In the genomic region with DNA sequence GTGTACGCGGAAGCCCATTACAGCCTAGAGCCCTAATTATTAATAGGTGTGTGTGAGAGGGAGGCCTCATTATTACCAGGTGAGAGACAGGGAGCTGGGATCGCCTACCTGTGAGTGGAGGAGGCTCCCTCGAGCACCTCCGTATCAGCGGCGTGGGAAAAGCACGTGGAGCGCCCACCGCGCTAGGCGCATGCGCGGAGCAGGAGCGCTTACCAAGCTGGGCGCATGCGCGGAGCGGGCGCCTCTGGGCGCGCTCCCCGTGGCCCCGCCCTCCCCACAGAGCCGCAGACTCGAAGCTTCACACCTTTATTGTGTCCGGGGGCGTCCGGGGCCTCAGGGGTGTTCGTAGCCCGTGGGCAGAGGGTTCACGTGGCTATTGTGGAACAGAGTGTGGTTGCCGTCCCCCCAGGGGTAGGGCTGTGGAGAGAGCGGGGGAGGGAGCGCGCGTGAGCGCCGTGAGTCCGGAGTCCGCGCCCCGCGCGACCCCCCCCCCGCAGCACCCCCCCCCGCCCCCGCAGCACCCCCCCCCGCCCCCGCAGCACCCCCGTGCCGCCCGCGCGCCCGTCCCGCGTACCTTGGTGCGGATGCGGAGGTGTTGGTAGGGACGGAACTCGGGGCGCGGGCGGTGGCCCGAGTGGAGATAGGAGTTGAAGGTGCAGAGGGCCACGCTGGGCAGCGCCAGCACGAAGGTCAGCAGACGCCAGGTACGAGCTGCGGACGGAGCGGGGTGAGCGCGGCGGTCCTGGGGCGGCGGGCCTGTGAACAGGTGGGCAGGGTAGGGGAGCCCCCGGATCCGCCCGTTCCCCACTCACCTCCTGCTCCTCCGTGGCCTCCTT, we compare ENCODE assay signal across 9 cellular contexts. TPM values are rescaled to one million over a fixed set of nuclear protein-coding genes. Genes with fewer than 3 reads are reported as not detected.
DNase-seq lines count a peak whose midpoint lies in the region; ATAC-seq and TF ChIP-seq lines count a peak whose summit lies in the region.
"Had no signal": no experiment of that assay in that cellular context is flagged by ENCODE, and none has a peak within 500 bp of the region (broad histone marks: within the 10 kb centered on the region; RNA-seq: fewer than 3 reads in every experiment).

No MANE protein-coding gene starts in this region.

- H3K4me1 ChIP-seq in mammary epithelial cell (ENCODE audit: insufficient read depth, low read length): peaks cover 3% of the 10 kb centered on the region

- BruUV-seq in mammary epithelial cell (replicated peaks; lab: Mats Ljungman, UMichigan): no TSS peak

- intact Hi-C loops in CD14-positive monocyte (cut with micrococcal nuclease) (no loop called here), activated B cell treated with CpG ODN at 0.5 μM for 24 hours (cut with micrococcal nuclease) (no loop called here), mammary epithelial cell (cut with micrococcal nuclease) (loop anchor here (5.0 to 10.0 kb wide), 2 partner anchors 45 to 103 kb away; no protein-coding TSS in a partner anchor)

- no peaks in the 10 kb centered on the region for H3K36me3 ChIP-seq in mammary epithelial cell (ENCODE audit: insufficient read depth, low read length)

- peak overlapping the region in 1 of 7 donors; percentile 73 for H3K27ac Mint-ChIP-seq in CD14-positive monocyte
- no peak overlapping the region for H3K27ac Mint-ChIP-seq in activated B cell treated with CpG ODN at 0.5 μM for 24 hours

- no peak for TF ChIP-seq CTCF in CD14-positive monocyte (IDR thresholded peaks at IDR 0.05)
- TF ChIP-seq CTCF in activated B cell treated with CpG ODN at 0.5 μM for 24 hours (IDR thresholded peaks at IDR 0.05): no peak
- TF ChIP-seq CTCF in mammary epithelial cell (conservative IDR thresholded peaks at IDR 0.05 in 1 of 2, IDR thresholded peaks at IDR 0.05 in 1 of 2; ENCODE audit: extremely low read depth in 1 of 2, insufficient read depth in 1 of 2, low read depth in 1 of 2, low read length in 2 of 2): no peak

- in situ Hi-C loops in mammary epithelial cell (cut with MboI; ENCODE audit: low sequenced_read_pairs in 2 of 2): loop anchor here in 1 of 2 donors (25.0 kb wide), 1 partner anchor 440 kb away; the partner anchor contains the start of gene HSD3B7

- 27% methylated on average over 34 of the region's 83 CpGs for WGBS in mammary epithelial cell (ENCODE audit: low coverage, missing lambda C conversion rate)

- no peak overlapping the region for H3K27ac ChIP-seq in mammary epithelial cell (ENCODE audit: insufficient read depth, low read depth, low read length)

- H3K9me3 Mint-ChIP-seq in CD14-positive monocyte (peaks cover 0 to 3% (median 0%) of the 10 kb centered on the region in 7 donors), activated B cell treated with CpG ODN at 0.5 μM for 24 hours (no peaks in the 10 kb centered on the region)

- no peak overlapping the region for H3K9ac ChIP-seq in mammary epithelial cell (ENCODE audit: insufficient read depth, low read length)

- no peaks in the 10 kb centered on the region for H3K79me2 ChIP-seq in mammary epithelial cell (ENCODE audit: insufficient read depth, low read length)

- POLR2A ChIA-PET in activated B cell treated with CpG ODN at 0.5 μM for 24 hours (lab: Charles Lee): interaction anchor here (0.6 to 1.1 kb wide), 2 partner anchors 32 to 212 kb away, joined by 4 to 6 read pairs; partner anchors contain the start of gene ARMC5

- H3K9me3 ChIP-seq in mammary epithelial cell (replicated peaks; ENCODE audit: insufficient read depth, low read length): peaks cover 7% of the 10 kb centered on the region

- dilution Hi-C loops in mammary epithelial cell (cut with HindIII; ENCODE audit: low sequenced_read_pairs): loop anchor here (5.0 kb wide), 2 partner anchors 50 to 95 kb away; no protein-coding TSS in a partner anchor

- DNase-seq in CD14-positive monocyte (ENCODE audit: low spot score) (no peak), activated B cell treated with CpG ODN at 0.5 μM for 24 hours (peak; percentile 52), mammary epithelial cell (no peak), left kidney (ENCODE audit: low read depth, low spot score) (peak; percentile 85)
- peak; percentile 30 to 52 for DNase-seq in stimulated activated CD4-positive, alpha-beta T cell treated with anti-CD3 and anti-CD28 coated beads, Interleukin-4, amount 100 ng/mL, for 48 hours (ENCODE audit: low read depth in 2 of 2)

- no peak overlapping the region for H2AFZ ChIP-seq in mammary epithelial cell (ENCODE audit: low read depth, low read length)

- ATAC-seq in activated B cell treated with CpG ODN at 0.5 μM for 24 hours (ENCODE audit: low read depth) (peak; percentile 62), HG03460 (IDR thresholded peaks at IDR 0.05; ENCODE audit: unreplicated experiment) (no peak), HG02610 (IDR thresholded peaks at IDR 0.05; ENCODE audit: unreplicated experiment) (no peak), GM19463 (IDR thresholded peaks at IDR 0.05; ENCODE audit: unreplicated experiment) (no peak)

- H3K4me3 Mint-ChIP-seq in CD14-positive monocyte: peak overlapping the region; percentile 67 to 70
- peak overlapping the region; percentile 15 for H3K4me3 Mint-ChIP-seq in activated B cell treated with CpG ODN at 0.5 μM for 24 hours

- H3K4me1 Mint-ChIP-seq in CD14-positive monocyte (peaks cover 3% of the 10 kb centered on the region), activated B cell treated with CpG ODN at 0.5 μM for 24 hours (no peaks in the 10 kb centered on the region)

- H3K4me2 ChIP-seq in mammary epithelial cell (ENCODE audit: insufficient read depth, low read depth, low read length): peak overlapping the region; percentile 56

- peaks cover 2% of the 10 kb centered on the region for H3K27me3 ChIP-seq in mammary epithelial cell (ENCODE audit: insufficient read depth, low read length)

- H3K36me3 Mint-ChIP-seq in CD14-positive monocyte (no peaks in the 10 kb centered on the region), activated B cell treated with CpG ODN at 0.5 μM for 24 hours (ENCODE audit: low read depth) (no peaks in the 10 kb centered on the region)

- H4K20me1 ChIP-seq in mammary epithelial cell (ENCODE audit: insufficient read depth, low read length): no peaks in the 10 kb centered on the region

- peak overlapping the region in 2 of 3 experiments; percentile 24 to 26 for H3K4me3 ChIP-seq in mammary epithelial cell (replicated peaks in 1 of 3; ENCODE audit: insufficient read depth in 1 of 3, low read depth in 2 of 3, low read length in 3 of 3)

- peaks cover 3 to 15% (median 4%) of the 10 kb centered on the region in 3 donors for H3K27me3 Mint-ChIP-seq in CD14-positive monocyte (ENCODE audit: low read depth in 3 of 3)
- H3K27me3 Mint-ChIP-seq in activated B cell treated with CpG ODN at 0.5 μM for 24 hours: peaks cover 10% of the 10 kb centered on the region

- CTCF ChIA-PET in activated B cell treated with CpG ODN at 0.5 μM for 24 hours (lab: Charles Lee) (no interaction called here), mammary epithelial cell (lab: Charles Lee; ENCODE audit: low non-redundant PET) (interaction anchor here (0.6 kb wide), 1 partner anchor 285 kb away, joined by 3 read pairs; a partner anchor contains a TSS)

RNA-seq across cellular contexts. Expression of gene COX6A2, which starts 0.5 kb away (rescaled TPM):
- not detected for polyA plus RNA-seq in CD14-positive monocyte
- not detected in 2 replicates for total RNA-seq in activated B cell treated with CpG ODN at 0.5 μM for 24 hours
- total RNA-seq in mammary epithelial cell: not detected
- not detected for polyA plus RNA-seq in mammary epithelial cell
- polyA minus RNA-seq in mammary epithelial cell: not detected
- total RNA-seq: dermis microvascular lymphatic vessel endothelial cell had no signal

RNA-seq across cellular contexts. Expression of gene ZNF843, which starts 14.9 kb away (rescaled TPM):
- polyA plus RNA-seq in CD14-positive monocyte (not detected), mammary epithelial cell (0.06 TPM)
- total RNA-seq in activated B cell treated with CpG ODN at 0.5 μM for 24 hours (0.10 and 0.11 TPM in 2 replicates), mammary epithelial cell (under 1 TPM; 0.09 to 0.17 TPM)
- not detected for polyA minus RNA-seq in mammary epithelial cell

RNA-seq across cellular contexts. Expression of gene ARMC5, which starts 31.6 kb away (rescaled TPM):
- polyA plus RNA-seq in CD14-positive monocyte (1 to 10 TPM; 2.9 to 4.2 TPM), mammary epithelial cell (6.4 TPM)
- total RNA-seq in activated B cell treated with CpG ODN at 0.5 μM for 24 hours (10.9 TPM in 2 replicates), mammary epithelial cell (10 to 100 TPM in 1 of 2 donors, 1 to 10 TPM in 1; 8.7 to 10.7 TPM)
- 9.8 TPM for polyA minus RNA-seq in mammary epithelial cell

RNA-seq across cellular contexts. Expression of gene ITGAD, which starts 34.5 kb away (rescaled TPM):
- polyA plus RNA-seq in CD14-positive monocyte (not detected), mammary epithelial cell (not detected)
- total RNA-seq in activated B cell treated with CpG ODN at 0.5 μM for 24 hours (0.05 and 0.07 TPM in 2 replicates), mammary epithelial cell (not detected)
- not detected for polyA minus RNA-seq in mammary epithelial cell
- total RNA-seq: dermis microvascular lymphatic vessel endothelial cell had no signal

RNA-seq across cellular contexts. Expression of gene TGFB1I1, which starts 44.3 kb away (rescaled TPM):
- polyA plus RNA-seq in CD14-positive monocyte (under 1 TPM in 1 of 2 donors, not detected in 1; 0.16 TPM), mammary epithelial cell (22.7 TPM)
- total RNA-seq in activated B cell treated with CpG ODN at 0.5 μM for 24 hours (1.4 and 2.6 TPM in 2 replicates), mammary epithelial cell (10 to 100 TPM; 45.4 to 50.7 TPM)
- polyA minus RNA-seq in mammary epithelial cell: 62.4 TPM

Comparison
In these comparisons a context has a peak if more than half of its experiments do, and no peak if none do; other contexts are left out.
1. DNase-seq: peak in activated B cell treated with CpG ODN at 0.5 μM for 24 hours (single experiment), left kidney (single experiment) and stimulated activated CD4-positive, alpha-beta T cell treated with anti-CD3 and anti-CD28 coated beads, Interleukin-4, amount 100 ng/mL, for 48 hours (2 of 2); none in CD14-positive monocyte (single experiment) and mammary epithelial cell (single experiment).